Comparison of ENCODE assay signal across 19 cellular contexts in genomic region chr5:127585661-127586060, GRCh38.
A peak's percentile ranks its signal among the peaks of the same experiment; 100 is the strongest.
DNase-seq lines count a peak whose midpoint lies in the region; ATAC-seq and TF ChIP-seq lines count a peak whose summit lies in the region.
"Had no signal": no experiment of that assay in that cellular context is flagged by ENCODE, and none has a peak within 500 bp of the region (broad histone marks: within the 10 kb centered on the region; RNA-seq: fewer than 3 reads in every experiment).

No MANE protein-coding gene starts in this region.

- H3K36me3 ChIP-seq in neural progenitor cell, result no peaks in the 10 kb centered on the region
- H3K36me3 ChIP-seq: uterus had no signal

- no peak overlapping the region for H3K9ac ChIP-seq in neural progenitor cell

- peak overlapping the region; percentile 77 for H2AFZ ChIP-seq in neural progenitor cell (replicated peaks)

- peaks cover 3% of the 10 kb centered on the region for H3K27me3 Mint-ChIP-seq in neural progenitor cell (ENCODE audit: insufficient read depth, low read depth)

- DNase-seq in M059J (ENCODE audit: low read depth), result peak; percentile 27
- no peak for DNase-seq in neural progenitor cell (ENCODE audit: low spot score)
- DNase-seq in HCEC 1CT, result no peak
- no peak for DNase-seq in NCI-H146 (lab: John Stamatoyannopoulos, UW)
- DNase-seq in COLO829 (ENCODE audit: low spot score), result no peak
- DNase-seq: activated CD4-positive, alpha-beta T cell treated with anti-CD3 and anti-CD28 coated beads, Interleukin-2, amount 50 U/mL, for 1 hour; activated T-cell treated with anti-CD3 and anti-CD28 coated beads, Interleukin-2, amount 50 U/mL, for 72 hours; caudate nucleus; DND-41; effector memory CD8-positive, alpha-beta T cell; left colon; MV-4-11; stimulated activated naive CD8-positive, alpha-beta T cell treated with anti-CD3 and anti-CD28 coated beads, Interleukin-15, Interleukin-2, amounts not matched to agents 100 U/mL and 50 U/mL, for 24 hours; uterus had no signal

- no peaks in the 10 kb centered on the region for H4K20me1 ChIP-seq in neural progenitor cell (ENCODE audit: low read depth)

- H3K4me3 ChIP-seq in neural progenitor cell, result no peak overlapping the region
- H3K4me3 ChIP-seq: uterus had no signal

- H3K27me3 ChIP-seq in neural progenitor cell, result no peaks in the 10 kb centered on the region
- H3K27me3 ChIP-seq: uterus had no signal

- H3K27ac Mint-ChIP-seq in neural progenitor cell, result no peak overlapping the region
- H3K27ac Mint-ChIP-seq: activated T-cell treated with anti-CD3 and anti-CD28 coated beads, Interleukin-2, amount 50 U/mL, for 72 hours; progenitor cell of endocrine pancreas had no signal

- no peak overlapping the region for H3K27ac ChIP-seq in neural progenitor cell
- H3K27ac ChIP-seq: C4-2B, uterus had no signal

- TF ChIP-seq POLR2A in GM19099 (IDR thresholded peaks at IDR 0.05; ENCODE audit: extremely low read depth, insufficient read length, low read depth), result peak; percentile 45

- peaks cover 10% of the 10 kb centered on the region for H3F3A ChIP-seq in neural progenitor cell (ENCODE audit: low read depth)

- peaks cover 15% of the 10 kb centered on the region for H3K4me1 Mint-ChIP-seq in neural progenitor cell

- H3K79me2 ChIP-seq in neural progenitor cell (ENCODE audit: low read depth), result no peaks in the 10 kb centered on the region

- no peak overlapping the region for H3K4me3 Mint-ChIP-seq in neural progenitor cell
- H3K4me3 Mint-ChIP-seq: effector memory CD8-positive, alpha-beta T cell had no signal

- ATAC-seq in HG02759 (IDR thresholded peaks at IDR 0.05; ENCODE audit: unreplicated experiment), result peak; percentile 24
- ATAC-seq: effector memory CD8-positive, alpha-beta T cell; left colon; Right ventricle myocardium inferior had no signal

- H3K9me3 Mint-ChIP-seq in neural progenitor cell, result no peaks in the 10 kb centered on the region
- H3K9me3 Mint-ChIP-seq: activated T-cell treated with anti-CD3 and anti-CD28 coated beads, Interleukin-2, amount 50 U/mL, for 72 hours; effector memory CD8-positive, alpha-beta T cell had no signal

- peaks cover 10% of the 10 kb centered on the region for H3K4me1 ChIP-seq in neural progenitor cell
- H3K4me1 ChIP-seq: uterus had no signal

- H3K9me3 ChIP-seq in neural progenitor cell (ENCODE audit: low read depth), result no peaks in the 10 kb centered on the region
- H3K9me3 ChIP-seq: uterus had no signal

- no peak overlapping the region for H3K4me2 ChIP-seq in neural progenitor cell

- no peaks in the 10 kb centered on the region for H3K36me3 Mint-ChIP-seq in neural progenitor cell

- no peak for TF ChIP-seq CTCF in neural progenitor cell (IDR thresholded peaks at IDR 0.05)
